Comparison of ENCODE assay signal across 8 cellular contexts in genomic region chr10:123583639-123584418, GRCh38.
DNase-seq lines count a peak whose midpoint lies in the region; ATAC-seq and TF ChIP-seq lines count a peak whose summit lies in the region.

No MANE protein-coding gene starts in this region.

- H3K36me3 ChIP-seq in BJ (ENCODE audit: control insufficient read depth, insufficient read depth, low read length) (no peaks in the 10 kb centered on the region), GM23338 (ENCODE audit: insufficient read depth) (no peaks in the 10 kb centered on the region)

- TF ChIP-seq CTCF in BJ (IDR thresholded peaks at IDR 0.05; ENCODE audit: insufficient read depth, low read depth, low read length) (peak; percentile 88), GM23338 (conservative IDR thresholded peaks at IDR 0.05; ENCODE audit: low read depth in 2 of 2) (peak; percentile 84 to 94)

- H3K4me2 ChIP-seq in GM23338 = peak overlapping the region; percentile 70; the same call in 1 of the 2 replicates

- in situ Hi-C loops in T47D (cut with HindIII; ENCODE audit: low pct_unique_long_range_greater_than_20kb, low sequenced_read_pairs) = no loop called here

- no peaks in the 10 kb centered on the region for H3F3A ChIP-seq in GM23338 (replicated peaks; ENCODE audit: low read depth)

- CTCF ChIA-PET in BJ (lab: Yijun Ruan, JAX) = interaction anchor here (0.6 to 8.1 kb wide), 10 partner anchors 9 to 397 kb away, joined by 3 to 179 read pairs (median 3); no protein-coding TSS in a partner anchor

- peak; percentile 41 for DNase-seq in BJ (ENCODE audit: low read depth)
- peak; percentile 97 for DNase-seq in GM23338 (ENCODE audit: low spot score)
- DNase-seq in NCI-H526 treated with DMSO at 0.1 percent for 48 hours (lab: John Stamatoyannopoulos, UW) = peak; percentile 76
- peak; percentile 50 to 89 for DNase-seq in T47D (ENCODE audit: low read depth in 1 of 2, low spot score in 1 of 2)
- DNase-seq in inferior parietal cortex (ENCODE audit: extremely low spot score) = peak; percentile 77
- DNase-seq in stimulated activated CD4-positive, alpha-beta T cell treated with anti-CD3 and anti-CD28 coated beads, Interleukin-12 subunit alpha, Interleukin-12 subunit beta, amount 100 ng/mL, for 4 hours = peak; percentile 22

- H4K20me1 ChIP-seq in GM23338 (replicated peaks; ENCODE audit: insufficient read depth) = no peaks in the 10 kb centered on the region

- no peaks in the 10 kb centered on the region for H3K79me2 ChIP-seq in GM23338 (replicated peaks; ENCODE audit: insufficient read depth)

- no peak overlapping the region for H3K4me3 Mint-ChIP-seq in GM23338

- H3K36me3 Mint-ChIP-seq in GM23338 (ENCODE audit: low read depth) = no peaks in the 10 kb centered on the region

- H3K9me3 Mint-ChIP-seq in GM23338 = no peaks in the 10 kb centered on the region

- no peak overlapping the region for H3K4me3 ChIP-seq in BJ (ENCODE audit: low read depth, low read length)
- peak overlapping the region; percentile 27; the same call in 1 of the 2 replicates for H3K4me3 ChIP-seq in GM23338

- H3K27ac Mint-ChIP-seq in GM23338 = no peak overlapping the region

- H3K27me3 Mint-ChIP-seq in GM23338 (ENCODE audit: insufficient read depth, low read depth, poor library complexity) = peaks cover 1% of the 10 kb centered on the region

- ATAC-seq in GM23338 = peak; percentile 78
- no peak for ATAC-seq in GM19452 (IDR thresholded peaks at IDR 0.05; ENCODE audit: unreplicated experiment)
- ATAC-seq in HG02884 (IDR thresholded peaks at IDR 0.05; ENCODE audit: unreplicated experiment) = no peak

- peaks cover 16% of the 10 kb centered on the region; the same call in 1 of the 2 replicates for H3K4me1 ChIP-seq in GM23338 (ENCODE audit: insufficient read depth)

- H3K4me1 Mint-ChIP-seq in GM23338 = peaks cover 30% of the 10 kb centered on the region

- peaks cover 3% of the 10 kb centered on the region for H3K27me3 ChIP-seq in BJ (ENCODE audit: control insufficient read depth, insufficient read depth, low read length)
- peaks cover 4% of the 10 kb centered on the region; the same call in 1 of the 2 replicates for H3K27me3 ChIP-seq in GM23338 (ENCODE audit: insufficient read depth)

- peak overlapping the region; percentile 100 for H2AFZ ChIP-seq in GM23338

- POLR2A ChIA-PET in BJ (lab: Charles Lee) = no interaction called here

- no peaks in the 10 kb centered on the region for H3K9me2 ChIP-seq in GM23338 (ENCODE audit: insufficient read depth)

- H3K27ac ChIP-seq in GM23338 (ENCODE audit: low read depth) = no peak overlapping the region

TF ChIP-seq in GM23338, 12 proteins besides CTCF, POLR2A, EP300 and RAD21:
- TF ChIP-seq EZH2phosphoT487 (IDR thresholded peaks at IDR 0.05; ENCODE audit: unreplicated experiment) (no peak), POLR2AphosphoS5 (IDR thresholded peaks at IDR 0.05; ENCODE audit: low read depth) (no peak), ZNF114 (CRISPR knock-in tag; IDR thresholded peaks at IDR 0.05) (no peak), STAT1 (IDR thresholded peaks at IDR 0.05; ENCODE audit: unreplicated experiment) (no peak), ZNF462 (CRISPR knock-in tag; IDR thresholded peaks at IDR 0.05) (no peak), NANOG (IDR thresholded peaks at IDR 0.05; ENCODE audit: borderline replicate concordance) (no peak), CREB1 (CRISPR knock-in tag; IDR thresholded peaks at IDR 0.05; ENCODE audit: low read depth) (peak; percentile 42; the same call in 1 of the 2 replicates)

Comparison
In these comparisons a context has a peak if more than half of its experiments do, and no peak if none do; other contexts are left out.
1. DNase-seq: peak in every context shown above with its lines; median percentile 97 in GM23338; 77 in inferior parietal cortex; 76 in NCI-H526 treated with DMSO at 0.1 percent for 48 hours; 70 in T47D; 41 in BJ; 22 in stimulated activated CD4-positive, alpha-beta T cell treated with anti-CD3 and anti-CD28 coated beads, Interleukin-12 subunit alpha, Interleukin-12 subunit beta, amount 100 ng/mL, for 4 hours.